8 cellular contexts compared by ENCODE assay signal in genomic region chr6:43347021-43347420, GRCh38. TPM values are rescaled to one million over a fixed set of nuclear protein-coding genes. Genes with fewer than 3 reads are reported as not detected.
"Had no signal": no experiment of that assay in that cellular context is flagged by ENCODE, and none has a peak within 500 bp of the region (broad histone marks: within the 10 kb centered on the region; RNA-seq: fewer than 3 reads in every experiment).

No MANE protein-coding gene starts in this region.

- H3K9me3 Mint-ChIP-seq: GM23338, H9 had no signal

- H3K4me1 Mint-ChIP-seq: GM23338, H9 had no signal

- H3K4me3 Mint-ChIP-seq: GM23338, H9 had no signal

- ATAC-seq: GM23338, K562 had no signal

- FAIRE-seq: H1, K562 had no signal

- DNase-seq: H9, HCEC 1CT, IMR-90, KG1 had no signal

- H3K27ac Mint-ChIP-seq: GM23338, H9 had no signal

RNA-seq across cellular contexts. Expression of gene CRIP3, which starts 38.4 kb away (rescaled TPM):
- total RNA-seq: HT1080, IMR-90 had no signal

RNA-seq across cellular contexts. Expression of gene SLC22A7, which starts 49.0 kb away (rescaled TPM):
- total RNA-seq: GM23338, H1, H9, HT1080, IMR-90, K562 had no signal
